10 cellular contexts compared by ENCODE assay signal in the genomic region with DNA sequence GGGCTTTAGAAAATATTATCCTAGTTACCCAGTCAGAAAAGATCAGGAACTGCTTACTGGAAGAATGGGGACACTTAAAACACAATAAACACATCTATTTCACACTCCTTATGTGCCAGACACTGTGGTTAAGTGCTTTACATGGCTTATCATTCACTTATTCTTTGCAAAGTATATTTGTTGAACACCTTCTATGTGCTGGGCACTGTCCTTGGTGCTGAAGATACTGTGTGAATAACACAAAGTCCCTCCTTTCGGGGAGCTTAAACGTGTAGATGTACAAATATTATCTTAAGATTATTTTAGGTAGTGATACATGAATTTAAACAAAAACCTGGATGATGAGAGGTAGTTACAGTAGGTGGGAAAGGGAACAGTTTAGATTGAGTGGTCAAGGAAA.
DNase-seq lines count a peak whose midpoint lies in the region; ATAC-seq and TF ChIP-seq lines count a peak whose summit lies in the region.
"Had no signal": no experiment of that assay in that cellular context is flagged by ENCODE, and none has a peak within 500 bp of the region (broad histone marks: within the 10 kb centered on the region; RNA-seq: fewer than 3 reads in every experiment).

No MANE protein-coding gene starts in this region.

- H3K4me3 ChIP-seq in A673 (ENCODE audit: low read depth, low read length, poor library complexity, severe bottlenecking), result no peak overlapping the region

- H3K4me1 ChIP-seq in A673 (ENCODE audit: insufficient read depth, low read length, poor library complexity, severe bottlenecking), result no peaks in the 10 kb centered on the region

- DNase-seq in A673 (ENCODE audit: low spot score), result peak; percentile 38
- peak; percentile 19 for DNase-seq in H4 (ENCODE audit: low spot score)
- peak; percentile 48 for DNase-seq in RPMI8226
- peak; percentile 15 for DNase-seq in fibroblast of gingiva (ENCODE audit: low read depth)
- no peak for DNase-seq in effector CD8-positive, alpha-beta T cell (lab: John Stamatoyannopoulos, UW)
- DNase-seq in DMS79 treated with DMSO at 0.1 percent for 48 hours (lab: John Stamatoyannopoulos, UW), result no peak
- no peak for DNase-seq in left lobe of liver (ENCODE audit: low spot score)
- DNase-seq in SW480 (ENCODE audit: low spot score), result no peak
- DNase-seq: activated CD8-positive, alpha-beta memory T cell treated with anti-CD3 and anti-CD28 coated beads, Interleukin-2, amount 50 U/mL, for 4 hours; CD8-positive, alpha-beta T cell had no signal

- intact Hi-C loops in A673 (cut with micrococcal nuclease; ENCODE audit: unreplicated experiment), result no loop called here

- CTCF ChIA-PET in A673 (lab: Charles Lee), result no interaction called here

- POLR2A ChIA-PET in A673 (lab: Charles Lee; ENCODE audit: low non-redundant PET), result no interaction called here

- H3K36me3 ChIP-seq in A673 (ENCODE audit: insufficient read depth, low read length, poor library complexity, severe bottlenecking), result no peaks in the 10 kb centered on the region

- no peak overlapping the region for H3K27ac ChIP-seq in A673 (ENCODE audit: low read depth, low read length, poor library complexity, severe bottlenecking)

- no peak for TF ChIP-seq CTCF in A673 (conservative IDR thresholded peaks at IDR 0.05; ENCODE audit: low read depth, low read length)

- H3K27me3 ChIP-seq in A673 (replicated peaks; ENCODE audit: insufficient read depth, low read depth, low read length, poor library complexity), result no peaks in the 10 kb centered on the region

- BruUV-seq in A673 (replicated peaks; lab: Mats Ljungman, UMichigan), result no TSS peak

- ATAC-seq in left lobe of liver, result no peak
- ATAC-seq: CD8-positive, alpha-beta T cell had no signal

- H3K9me3 ChIP-seq in A673 (ENCODE audit: low read depth, low read length, poor library complexity, severe bottlenecking), result no peaks in the 10 kb centered on the region

Comparison
In these comparisons a context has a peak if more than half of its experiments do, and no peak if none do; other contexts are left out.
1. DNase-seq: peak in A673 (single experiment), H4 (single experiment), RPMI8226 (single experiment) and fibroblast of gingiva (single experiment); none in effector CD8-positive, alpha-beta T cell (single experiment), DMS79 treated with DMSO at 0.1 percent for 48 hours (single experiment), left lobe of liver (single experiment) and SW480 (single experiment).